ENCODE assay signal across 28 cellular contexts in the genomic region with DNA sequence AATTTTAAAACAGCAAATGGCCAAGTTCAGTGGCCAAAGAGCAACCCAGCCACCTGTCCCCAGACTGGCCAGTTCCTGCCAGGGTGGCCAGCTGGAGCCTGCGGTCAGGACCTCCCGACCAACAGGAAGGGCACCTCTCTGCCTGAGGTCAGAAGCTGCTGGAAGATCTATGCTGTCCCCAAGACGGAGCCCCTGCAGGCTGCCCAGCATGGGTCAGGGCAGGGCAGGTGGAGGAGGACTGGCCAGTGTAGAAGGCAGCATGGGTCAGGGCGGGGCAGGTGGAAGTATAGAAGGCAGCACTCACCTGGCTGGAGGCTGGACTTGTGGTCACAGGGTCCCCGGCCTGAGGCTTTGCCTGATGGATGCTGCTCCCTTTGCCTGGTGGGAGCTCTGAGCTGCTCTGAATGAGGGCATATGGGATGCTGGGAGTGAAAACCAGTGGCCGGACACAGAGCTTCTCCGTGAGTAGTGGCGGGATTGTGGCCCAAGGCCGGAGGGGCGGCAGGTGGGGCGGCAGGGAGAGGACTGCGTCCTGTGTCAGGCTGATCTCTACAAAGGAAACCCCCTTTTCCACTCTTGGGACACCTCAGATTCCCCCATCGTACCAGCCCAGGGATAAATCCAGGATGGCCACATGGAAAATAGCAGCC.
"Had no signal": no experiment of that assay in that cellular context is flagged by ENCODE, and none has a peak within 500 bp of the region (broad histone marks: within the 10 kb centered on the region; RNA-seq: fewer than 3 reads in every experiment).

No MANE protein-coding gene starts in this region.

- H3K27ac Mint-ChIP-seq: effector memory CD8-positive, alpha-beta T cell; memory B cell; natural killer cell; neural progenitor cell; stimulated activated naive B cell treated with anti-CD40 and anti-IgM and Interleukin-4, amounts not matched to agents 10 μg/mL and 1 μg/mL and 100 μg/mL, for 72 hours had no signal

- H3K4me1 ChIP-seq: gastrocnemius medialis, neural progenitor cell had no signal

- H3K27ac ChIP-seq: brain microvascular endothelial cell, gastrocnemius medialis, neural progenitor cell, skin epidermis, tibial nerve had no signal

- FAIRE-seq: astrocyte, keratinocyte, TTC549, urothelium cell line had no signal

- H3K4me1 Mint-ChIP-seq: memory B cell; neural progenitor cell; stimulated activated naive B cell treated with anti-CD40 and anti-IgM and Interleukin-4, amounts not matched to agents 10 μg/mL and 1 μg/mL and 100 μg/mL, for 72 hours had no signal

- H3K4me3 ChIP-seq: gastrocnemius medialis, neural progenitor cell, skin epidermis, tibial nerve had no signal

- H3K9me3 Mint-ChIP-seq: activated naive CD4-positive, alpha-beta T cell treated with anti-CD3 and anti-CD28 coated beads for 36 hours; memory B cell; natural killer cell; neural progenitor cell; stimulated activated naive B cell treated with anti-CD40 and anti-IgM and Interleukin-4, amounts not matched to agents 10 μg/mL and 1 μg/mL and 100 μg/mL, for 72 hours; T-cell; T-helper 2 cell treated with Interferon-gamma antibody and Interleukin-4, amounts not matched to agents 5 μg/mL and 100 μg/mL, for 36 hours had no signal

- H3K9me3 ChIP-seq: gastrocnemius medialis had no signal

- H2AFZ ChIP-seq: neural progenitor cell had no signal

- H3K4me2 ChIP-seq: neural progenitor cell had no signal

- H3K36me3 ChIP-seq: brain microvascular endothelial cell, gastrocnemius medialis, neural progenitor cell, tibial nerve had no signal

- ATAC-seq: effector memory CD8-positive, alpha-beta T cell; gastrocnemius medialis; left colon; natural killer cell; right cardiac atrium; stimulated activated naive B cell treated with anti-CD40 and anti-IgM and Interleukin-4, amounts not matched to agents 10 μg/mL and 1 μg/mL and 100 μg/mL, for 72 hours had no signal

- H3K27me3 ChIP-seq: brain microvascular endothelial cell, neural progenitor cell, tibial nerve had no signal

- H3K9ac ChIP-seq: neural progenitor cell had no signal

- H3K36me3 Mint-ChIP-seq: memory B cell; natural killer cell; neural progenitor cell; stimulated activated naive B cell treated with anti-CD40 and anti-IgM and Interleukin-4, amounts not matched to agents 10 μg/mL and 1 μg/mL and 100 μg/mL, for 72 hours; T-cell had no signal

- DNase-seq: activated CD4-positive, alpha-beta T cell treated with anti-CD3 and anti-CD28 coated beads for 4 hours; activated CD4-positive, alpha-beta T cell treated with anti-CD3 and anti-CD28 coated beads, Interleukin-2, amount 50 U/mL, for 4 hours; activated effector memory CD4-positive, alpha-beta T cell treated with Interleukin-2 at 50 U/mL for 16 hours; activated T-cell treated with anti-CD3 and anti-CD28 coated beads for 4 hours; amniotic stem cell; brain microvascular endothelial cell; cortex of kidney; effector memory CD8-positive, alpha-beta T cell; erythroblast; gastrocnemius medialis; hippocampal formation; left colon; natural killer cell; right cardiac atrium; stimulated activated CD4-positive, alpha-beta T cell treated with anti-CD3 and anti-CD28 coated beads, Interleukin-4, amount 100 ng/mL, for 4 hours; stimulated activated CD8-positive, alpha-beta memory T cell treated with anti-CD3 and anti-CD28 coated beads, Interleukin-4, amount 100 ng/mL, for 48 hours; stimulated activated naive B cell treated with anti-CD40 and anti-IgM and Interleukin-4, amounts not matched to agents 10 μg/mL and 1 μg/mL and 100 μg/mL, for 72 hours; T-cell had no signal

- H3K27me3 Mint-ChIP-seq: effector memory CD8-positive, alpha-beta T cell; memory B cell had no signal

- H3K4me3 Mint-ChIP-seq: activated naive CD4-positive, alpha-beta T cell treated with anti-CD3 and anti-CD28 coated beads for 36 hours; effector memory CD8-positive, alpha-beta T cell; memory B cell; natural killer cell; neural progenitor cell; stimulated activated naive B cell treated with anti-CD40 and anti-IgM and Interleukin-4, amounts not matched to agents 10 μg/mL and 1 μg/mL and 100 μg/mL, for 72 hours; T-helper 2 cell treated with Interferon-gamma antibody and Interleukin-4, amounts not matched to agents 5 μg/mL and 100 μg/mL, for 36 hours had no signal
